ENCODE assay signal across 8 cellular contexts in the genomic region with DNA sequence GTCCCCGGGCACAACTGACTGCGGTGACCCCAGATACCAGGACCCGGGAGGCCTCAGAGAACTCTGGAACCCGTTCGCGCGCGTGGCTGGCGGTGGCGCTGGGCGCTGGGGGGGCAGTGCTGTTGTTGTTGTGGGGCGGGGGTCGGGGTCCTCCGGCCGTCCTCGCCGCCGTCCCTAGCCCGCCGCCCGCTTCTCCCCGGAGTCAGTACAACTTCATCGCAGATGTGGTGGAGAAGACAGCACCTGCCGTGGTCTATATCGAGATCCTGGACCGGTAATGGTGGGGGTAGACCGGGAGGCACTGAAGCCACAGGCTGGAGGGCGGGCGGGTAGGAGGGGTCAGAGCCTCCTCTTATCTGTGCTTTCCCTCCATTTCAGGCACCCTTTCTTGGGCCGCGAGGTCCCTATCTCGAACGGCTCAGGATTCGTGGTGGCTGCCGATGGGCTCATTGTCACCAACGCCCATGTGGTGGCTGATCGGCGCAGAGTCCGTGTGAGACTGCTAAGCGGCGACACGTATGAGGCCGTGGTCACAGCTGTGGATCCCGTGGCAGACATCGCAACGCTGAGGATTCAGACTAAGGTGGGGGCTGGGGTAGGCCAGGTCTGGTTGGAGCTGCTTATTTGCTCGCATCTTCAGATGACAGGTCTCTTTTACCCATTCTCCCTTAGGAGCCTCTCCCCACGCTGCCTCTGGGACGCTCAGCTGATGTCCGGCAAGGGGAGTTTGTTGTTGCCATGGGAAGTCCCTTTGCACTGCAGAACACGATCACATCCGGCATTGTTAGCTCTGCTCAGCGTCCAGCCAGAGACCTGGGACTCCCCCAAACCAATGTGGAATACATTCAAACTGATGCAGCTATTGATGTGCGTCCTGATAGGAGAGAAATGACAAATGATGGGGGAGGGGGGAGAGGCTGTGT. TPM values are rescaled to one million over a fixed set of nuclear protein-coding genes. Genes with fewer than 3 reads are reported as not detected.
A peak's percentile ranks its signal among the peaks of the same experiment; 100 is the strongest.
DNase-seq lines count a peak whose midpoint lies in the region; ATAC-seq and TF ChIP-seq lines count a peak whose summit lies in the region.

No MANE protein-coding gene starts in this region.

- intact Hi-C loops in tibial artery (cut with DNase I; ENCODE audit: low total_unique reads): no loop called here

- H3K9me3 Mint-ChIP-seq in activated CD4-positive, alpha-beta memory T cell treated with anti-CD3 and anti-CD28 coated beads, Interleukin-2, amount 10 ng/mL, durations not matched to agents 7 days and 5 days: no peaks in the 10 kb centered on the region

- peaks cover 38% of the 10 kb centered on the region for H3K79me2 ChIP-seq in DND-41 (ENCODE audit: insufficient read depth, low read length)
- H3K79me2 ChIP-seq in Karpas-422 (ENCODE audit: low read length): peaks cover 31% of the 10 kb centered on the region

- H3K4me1 ChIP-seq in DND-41 (ENCODE audit: insufficient read depth, low read length) (peaks cover 38% of the 10 kb centered on the region), Karpas-422 (ENCODE audit: low read length) (peaks cover 38% of the 10 kb centered on the region), mucosa of stomach (ENCODE audit: control insufficient read depth, insufficient read depth, low read length) (peaks cover 28% of the 10 kb centered on the region), tibial artery (peaks cover 0 to 28% (median 25%) of the 10 kb centered on the region in 4 donors)

- TF ChIP-seq CTCF in DND-41 (IDR thresholded peaks at IDR 0.05; ENCODE audit: borderline replicate concordance, extremely low read depth, low read length, poor library complexity, severe bottlenecking): no peak
- TF ChIP-seq CTCF in epithelial cell of esophagus (IDR thresholded peaks at IDR 0.05; ENCODE audit: insufficient read depth, low read depth, low read length, missing control alignments): no peak
- TF ChIP-seq CTCF in tibial artery (IDR thresholded peaks at IDR 0.05): no peak

- H3K9ac ChIP-seq in DND-41 (ENCODE audit: low read depth, low read length): peak overlapping the region; percentile 75
- H3K9ac ChIP-seq in Karpas-422 (ENCODE audit: low read length): peak overlapping the region; percentile 94
- H3K9ac ChIP-seq in mucosa of stomach (ENCODE audit: low read length): peak overlapping the region; percentile 94

- H3K36me3 ChIP-seq in DND-41 (ENCODE audit: insufficient read depth, low read length): peaks cover 68% of the 10 kb centered on the region
- H3K36me3 ChIP-seq in Karpas-422 (ENCODE audit: insufficient read depth, low read length): peaks cover 29% of the 10 kb centered on the region
- peaks cover 16% of the 10 kb centered on the region for H3K36me3 ChIP-seq in mucosa of stomach (ENCODE audit: control insufficient read depth, insufficient read depth, low read length)
- peaks cover 21 to 53% (median 34%) of the 10 kb centered on the region in 3 donors for H3K36me3 ChIP-seq in tibial artery

- H4K20me1 ChIP-seq in DND-41 (ENCODE audit: insufficient read depth, low read length) (peaks cover 15% of the 10 kb centered on the region; the same call in 1 of the 2 replicates), Karpas-422 (ENCODE audit: insufficient read depth, low read depth, low read length) (peaks cover 13% of the 10 kb centered on the region; the same call in 1 of the 2 replicates)

- ATAC-seq in DND-41 (ENCODE audit: insufficient read depth, low read depth) (peak; percentile 22), GM21529 (IDR thresholded peaks at IDR 0.05; ENCODE audit: unreplicated experiment) (peak; percentile 31)

- POLR2A ChIA-PET in activated CD4-positive, alpha-beta memory T cell treated with anti-CD3 and anti-CD28 coated beads, Interleukin-2, amount 10 ng/mL, durations not matched to agents 7 days and 5 days (lab: Charles Lee): interaction anchor here (0.8 to 6.5 kb wide), 30 partner anchors 8 to 793 kb away, joined by 3 to 66 read pairs (median 6); a partner anchor contains a TSS

- H3K4me2 ChIP-seq in DND-41 (ENCODE audit: insufficient read depth, low read length) (peak overlapping the region; percentile 87), Karpas-422 (ENCODE audit: low read depth, low read length, poor library complexity, severe bottlenecking) (peak overlapping the region; percentile 91)

- H3K27me3 Mint-ChIP-seq in activated CD4-positive, alpha-beta memory T cell treated with anti-CD3 and anti-CD28 coated beads, Interleukin-2, amount 10 ng/mL, durations not matched to agents 7 days and 5 days: no peaks in the 10 kb centered on the region

- H3K4me3 ChIP-seq in DND-41 (ENCODE audit: low read depth in 1 of 2, low read length in 2 of 2) (peak overlapping the region; percentile 36 to 67), Karpas-422 (ENCODE audit: low read length) (peak overlapping the region; percentile 91), epithelial cell of esophagus (ENCODE audit: low read length) (peak overlapping the region; percentile 94), mucosa of stomach (ENCODE audit: low read length) (peak overlapping the region; percentile 64), tibial artery (peak overlapping the region; percentile 78 to 98)

- H3K9me3 ChIP-seq in DND-41 (ENCODE audit: insufficient read depth, low read length, severe bottlenecking): no peaks in the 10 kb centered on the region
- H3K9me3 ChIP-seq in Karpas-422 (ENCODE audit: low read length): no peaks in the 10 kb centered on the region
- H3K9me3 ChIP-seq in mucosa of stomach (ENCODE audit: control insufficient read depth, low read length): no peaks in the 10 kb centered on the region
- H3K9me3 ChIP-seq in tibial artery: no peaks in the 10 kb centered on the region

- DNase-seq in DND-41: peak; percentile 58
- peak; percentile 77 for DNase-seq in Karpas-422
- DNase-seq in activated CD4-positive, alpha-beta memory T cell treated with anti-CD3 and anti-CD28 coated beads, Interleukin-2, amount 10 ng/mL, durations not matched to agents 7 days and 5 days: peak; percentile 63
- DNase-seq in epithelial cell of esophagus (ENCODE audit: low read depth): no peak
- peak in 1 of 2 donors; percentile 45 for DNase-seq in tibial artery
- DNase-seq in NCI-H2196 (lab: John Stamatoyannopoulos, UW; ENCODE audit: unreplicated experiment): no peak

- no peaks in the 10 kb centered on the region for H3K27me3 ChIP-seq in DND-41 (ENCODE audit: insufficient read depth, low read length, poor library complexity)
- H3K27me3 ChIP-seq in Karpas-422 (ENCODE audit: low read length): no peaks in the 10 kb centered on the region
- H3K27me3 ChIP-seq in mucosa of stomach (ENCODE audit: control insufficient read depth, insufficient read depth, low read length): no peaks in the 10 kb centered on the region
- H3K27me3 ChIP-seq in tibial artery: no peaks in the 10 kb centered on the region

- CTCF ChIA-PET in activated CD4-positive, alpha-beta memory T cell treated with anti-CD3 and anti-CD28 coated beads, Interleukin-2, amount 10 ng/mL, durations not matched to agents 7 days and 5 days (lab: Charles Lee): interaction anchor here (0.7 to 7.1 kb wide), 23 partner anchors 11 to 793 kb away, joined by 3 to 109 read pairs (median 4); a partner anchor contains a TSS

- H3K9me2 ChIP-seq in Karpas-422 (replicated peaks; ENCODE audit: insufficient read depth, low read length): no peaks in the 10 kb centered on the region

- H2AFZ ChIP-seq in DND-41 (ENCODE audit: low read depth, low read length): peak overlapping the region; percentile 79
- H2AFZ ChIP-seq in Karpas-422 (ENCODE audit: low read length): peak overlapping the region; percentile 87

- peak overlapping the region; percentile 96 for H3K27ac Mint-ChIP-seq in activated CD4-positive, alpha-beta memory T cell treated with anti-CD3 and anti-CD28 coated beads, Interleukin-2, amount 10 ng/mL, durations not matched to agents 7 days and 5 days

- H3K4me3 Mint-ChIP-seq in activated CD4-positive, alpha-beta memory T cell treated with anti-CD3 and anti-CD28 coated beads, Interleukin-2, amount 10 ng/mL, durations not matched to agents 7 days and 5 days: peak overlapping the region; percentile 97

- H3K27ac ChIP-seq in DND-41 (ENCODE audit: low read length) (peak overlapping the region; percentile 91), Karpas-422 (ENCODE audit: low read length) (peak overlapping the region; percentile 47; the same call in 1 of the 2 replicates), tibial artery (peak overlapping the region; percentile 86)

- peaks cover 55% of the 10 kb centered on the region for H3K4me1 Mint-ChIP-seq in activated CD4-positive, alpha-beta memory T cell treated with anti-CD3 and anti-CD28 coated beads, Interleukin-2, amount 10 ng/mL, durations not matched to agents 7 days and 5 days

- peaks cover 57% of the 10 kb centered on the region for H3K36me3 Mint-ChIP-seq in activated CD4-positive, alpha-beta memory T cell treated with anti-CD3 and anti-CD28 coated beads, Interleukin-2, amount 10 ng/mL, durations not matched to agents 7 days and 5 days (ENCODE audit: low read depth)

RNA-seq across cellular contexts. Expression of a gene that starts 0.8 kb away (rescaled TPM):
- 36.8 and 72.1 TPM in 2 replicates for total RNA-seq in Karpas-422 (2014; rRNA removed; shearing (Covaris generic); ENCODE audit: low replicate concordance)
- 10 to 100 TPM; 49.2 to 51.1 TPM for total RNA-seq in activated CD4-positive, alpha-beta memory T cell treated with anti-CD3 and anti-CD28 coated beads, Interleukin-2, amount 10 ng/mL, durations not matched to agents 7 days and 5 days

RNA-seq across cellular contexts. Expression of a gene that starts 1.0 kb away (rescaled TPM):
- 216 and 273 TPM in 2 replicates for total RNA-seq in Karpas-422 (2014; rRNA removed; shearing (Covaris generic); ENCODE audit: low replicate concordance)
- total RNA-seq in activated CD4-positive, alpha-beta memory T cell treated with anti-CD3 and anti-CD28 coated beads, Interleukin-2, amount 10 ng/mL, durations not matched to agents 7 days and 5 days: 100 to 1,000 TPM; 118 to 119 TPM

RNA-seq across cellular contexts. Expression of a gene that starts 4.5 kb away (rescaled TPM):
- total RNA-seq in Karpas-422 (2014; rRNA removed; shearing (Covaris generic); ENCODE audit: low replicate concordance): 1.4 and 22.6 TPM in 2 replicates
- under 1 TPM; 0.33 to 0.45 TPM for total RNA-seq in activated CD4-positive, alpha-beta memory T cell treated with anti-CD3 and anti-CD28 coated beads, Interleukin-2, amount 10 ng/mL, durations not matched to agents 7 days and 5 days

RNA-seq across cellular contexts. Expression of a gene that starts 16.2 kb away (rescaled TPM):
- 0.25 and 2.5 TPM in 2 replicates for total RNA-seq in Karpas-422 (2014; rRNA removed; shearing (Covaris generic); ENCODE audit: low replicate concordance)
- total RNA-seq in activated CD4-positive, alpha-beta memory T cell treated with anti-CD3 and anti-CD28 coated beads, Interleukin-2, amount 10 ng/mL, durations not matched to agents 7 days and 5 days: 1 to 10 TPM; 2.6 to 3.3 TPM

RNA-seq across cellular contexts. Expression of a gene that starts 23.0 kb away (rescaled TPM):
- 44.8 and 58.3 TPM in 2 replicates for total RNA-seq in Karpas-422 (2014; rRNA removed; shearing (Covaris generic); ENCODE audit: low replicate concordance)
- 10 to 100 TPM; 23.0 to 31.4 TPM for total RNA-seq in activated CD4-positive, alpha-beta memory T cell treated with anti-CD3 and anti-CD28 coated beads, Interleukin-2, amount 10 ng/mL, durations not matched to agents 7 days and 5 days

Comparison
In these comparisons a context has a peak if more than half of its experiments do, and no peak if none do; other contexts are left out.
1. DNase-seq: peak in DND-41 (single experiment), Karpas-422 (single experiment) and activated CD4-positive, alpha-beta memory T cell treated with anti-CD3 and anti-CD28 coated beads, Interleukin-2, amount 10 ng/mL, durations not matched to agents 7 days and 5 days (single experiment); none in epithelial cell of esophagus (single experiment) and NCI-H2196 (single experiment).
2. Peak in every context shown above with its lines, with median percentiles within 50 percentile points of each other: H3K27ac ChIP-seq, H3K4me3 ChIP-seq and H3K9ac ChIP-seq.